1 cellular context compared by ENCODE assay signal in genomic region chr12:122026706-122027328, GRCh38.
TF ChIP-seq lines count a peak whose summit lies in the region.

No MANE protein-coding gene starts in this region.

TF ChIP-seq in GM23338, 12 proteins besides CTCF, POLR2A, EP300 and RAD21 (continued from another document):
- TF ChIP-seq REST (IDR thresholded peaks at IDR 0.05; ENCODE audit: unreplicated experiment) (no peak), POLR2AphosphoS5 (IDR thresholded peaks at IDR 0.05; ENCODE audit: low read depth) (no peak), ETS1 (IDR thresholded peaks at IDR 0.05) (no peak), JUNB (IDR thresholded peaks at IDR 0.05; ENCODE audit: unreplicated experiment) (no peak), ZNF462 (CRISPR knock-in tag; IDR thresholded peaks at IDR 0.05) (no peak), NANOG (IDR thresholded peaks at IDR 0.05; ENCODE audit: borderline replicate concordance) (no peak), EZH2phosphoT487 (IDR thresholded peaks at IDR 0.05; ENCODE audit: unreplicated experiment) (no peak), STAT1 (IDR thresholded peaks at IDR 0.05; ENCODE audit: unreplicated experiment) (no peak), CREB1 (CRISPR knock-in tag; IDR thresholded peaks at IDR 0.05; ENCODE audit: low read depth) (no peak)
TF ChIP-seq in GM23338: peak in this region for 0.
